In the genomic region with DNA sequence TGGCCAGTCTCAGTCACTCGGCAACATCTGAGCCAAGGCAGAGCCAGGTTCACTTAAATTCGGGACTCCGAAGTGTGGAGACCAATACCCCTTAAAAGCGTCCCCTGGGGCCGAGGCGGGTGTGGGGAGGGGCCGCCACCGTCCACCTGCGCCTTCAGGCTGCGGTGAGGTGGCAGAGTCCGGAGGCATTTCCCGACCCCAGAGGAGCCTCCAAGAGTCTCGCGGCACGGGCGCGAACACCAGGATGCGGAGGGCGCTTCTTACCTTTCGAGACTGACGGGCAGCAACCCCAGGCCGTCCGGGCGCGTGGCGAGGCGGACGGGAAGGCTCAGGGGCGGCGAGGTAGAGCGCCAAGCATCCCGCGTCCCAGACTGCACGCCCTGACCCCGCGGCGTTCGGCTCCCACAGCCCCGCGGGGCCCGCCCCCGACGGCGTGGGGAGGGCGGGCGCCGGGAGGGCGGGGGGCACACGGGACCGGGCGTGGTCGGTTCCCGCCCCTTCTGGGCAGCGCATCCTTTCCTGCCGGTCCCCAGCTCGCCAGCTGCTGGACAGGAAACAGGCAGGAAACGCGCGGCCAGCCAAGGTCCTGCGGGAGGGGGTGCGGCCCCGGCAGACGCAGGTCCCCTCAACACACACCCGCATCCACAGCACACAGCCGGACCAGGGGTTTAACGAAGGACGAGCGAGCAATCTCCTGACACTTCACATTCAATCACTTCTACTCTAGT, we compare ENCODE assay signal across 1 cellular context.
TF ChIP-seq lines count a peak whose summit lies in the region.

A gene with protein sequence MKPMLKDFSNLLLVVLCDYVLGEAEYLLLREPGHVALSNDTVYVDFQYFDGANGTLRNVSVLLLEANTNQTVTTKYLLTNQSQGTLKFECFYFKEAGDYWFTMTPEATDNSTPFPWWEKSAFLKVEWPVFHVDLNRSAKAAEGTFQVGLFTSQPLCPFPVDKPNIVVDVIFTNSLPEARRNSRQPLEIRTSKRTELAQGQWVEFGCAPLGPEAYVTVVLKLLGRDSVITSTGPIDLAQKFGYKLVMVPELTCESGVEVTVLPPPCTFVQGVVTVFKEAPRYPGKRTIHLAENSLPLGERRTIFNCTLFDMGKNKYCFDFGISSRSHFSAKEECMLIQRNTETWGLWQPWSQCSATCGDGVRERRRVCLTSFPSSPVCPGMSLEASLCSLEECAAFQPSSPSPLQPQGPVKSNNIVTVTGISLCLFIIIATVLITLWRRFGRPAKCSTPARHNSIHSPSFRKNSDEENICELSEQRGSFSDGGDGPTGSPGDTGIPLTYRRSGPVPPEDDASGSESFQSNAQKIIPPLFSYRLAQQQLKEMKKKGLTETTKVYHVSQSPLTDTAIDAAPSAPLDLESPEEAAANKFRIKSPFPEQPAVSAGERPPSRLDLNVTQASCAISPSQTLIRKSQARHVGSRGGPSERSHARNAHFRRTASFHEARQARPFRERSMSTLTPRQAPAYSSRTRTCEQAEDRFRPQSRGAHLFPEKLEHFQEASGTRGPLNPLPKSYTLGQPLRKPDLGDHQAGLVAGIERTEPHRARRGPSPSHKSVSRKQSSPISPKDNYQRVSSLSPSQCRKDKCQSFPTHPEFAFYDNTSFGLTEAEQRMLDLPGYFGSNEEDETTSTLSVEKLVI (minus strand): TSS at position 406 of the 728 bp plus-strand sequence. CDS start 3,572 bp downstream, outside the sequence.

TF ChIP-seq in neural cell, 6 proteins besides CTCF, POLR2A, EP300 and RAD21 (continued from another document):
- TF ChIP-seq, protein P1, sequence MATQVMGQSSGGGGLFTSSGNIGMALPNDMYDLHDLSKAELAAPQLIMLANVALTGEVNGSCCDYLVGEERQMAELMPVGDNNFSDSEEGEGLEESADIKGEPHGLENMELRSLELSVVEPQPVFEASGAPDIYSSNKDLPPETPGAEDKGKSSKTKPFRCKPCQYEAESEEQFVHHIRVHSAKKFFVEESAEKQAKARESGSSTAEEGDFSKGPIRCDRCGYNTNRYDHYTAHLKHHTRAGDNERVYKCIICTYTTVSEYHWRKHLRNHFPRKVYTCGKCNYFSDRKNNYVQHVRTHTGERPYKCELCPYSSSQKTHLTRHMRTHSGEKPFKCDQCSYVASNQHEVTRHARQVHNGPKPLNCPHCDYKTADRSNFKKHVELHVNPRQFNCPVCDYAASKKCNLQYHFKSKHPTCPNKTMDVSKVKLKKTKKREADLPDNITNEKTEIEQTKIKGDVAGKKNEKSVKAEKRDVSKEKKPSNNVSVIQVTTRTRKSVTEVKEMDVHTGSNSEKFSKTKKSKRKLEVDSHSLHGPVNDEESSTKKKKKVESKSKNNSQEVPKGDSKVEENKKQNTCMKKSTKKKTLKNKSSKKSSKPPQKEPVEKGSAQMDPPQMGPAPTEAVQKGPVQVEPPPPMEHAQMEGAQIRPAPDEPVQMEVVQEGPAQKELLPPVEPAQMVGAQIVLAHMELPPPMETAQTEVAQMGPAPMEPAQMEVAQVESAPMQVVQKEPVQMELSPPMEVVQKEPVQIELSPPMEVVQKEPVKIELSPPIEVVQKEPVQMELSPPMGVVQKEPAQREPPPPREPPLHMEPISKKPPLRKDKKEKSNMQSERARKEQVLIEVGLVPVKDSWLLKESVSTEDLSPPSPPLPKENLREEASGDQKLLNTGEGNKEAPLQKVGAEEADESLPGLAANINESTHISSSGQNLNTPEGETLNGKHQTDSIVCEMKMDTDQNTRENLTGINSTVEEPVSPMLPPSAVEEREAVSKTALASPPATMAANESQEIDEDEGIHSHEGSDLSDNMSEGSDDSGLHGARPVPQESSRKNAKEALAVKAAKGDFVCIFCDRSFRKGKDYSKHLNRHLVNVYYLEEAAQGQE (IDR thresholded peaks at IDR 0.05; ENCODE audit: borderline replicate concordance): no peak
